In the genomic region with DNA sequence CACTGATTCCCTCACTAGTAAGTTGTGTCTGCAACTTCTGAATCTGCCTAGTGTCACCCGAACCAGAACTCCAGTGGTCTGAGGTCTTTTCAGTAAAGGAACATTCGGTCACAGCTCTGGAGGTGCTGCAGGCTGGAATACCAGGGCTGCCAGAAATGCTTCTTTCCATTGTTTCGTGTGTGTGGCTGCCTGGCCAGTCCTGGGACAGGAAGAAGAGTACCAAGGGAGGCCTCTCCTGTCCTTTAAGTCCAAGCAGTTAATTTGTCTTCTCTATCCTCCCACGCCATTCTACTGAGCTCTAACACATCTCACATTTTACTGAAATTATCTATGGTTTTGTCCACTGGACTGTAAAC, we compare ENCODE assay signal across 1 cellular context.
TF ChIP-seq lines count a peak whose summit lies in the region.

No MANE protein-coding gene starts in this region.

TF ChIP-seq in K562, 482 proteins besides CTCF, POLR2A, EP300 and RAD21 (continued from another document):
- TF ChIP-seq, protein P1, sequence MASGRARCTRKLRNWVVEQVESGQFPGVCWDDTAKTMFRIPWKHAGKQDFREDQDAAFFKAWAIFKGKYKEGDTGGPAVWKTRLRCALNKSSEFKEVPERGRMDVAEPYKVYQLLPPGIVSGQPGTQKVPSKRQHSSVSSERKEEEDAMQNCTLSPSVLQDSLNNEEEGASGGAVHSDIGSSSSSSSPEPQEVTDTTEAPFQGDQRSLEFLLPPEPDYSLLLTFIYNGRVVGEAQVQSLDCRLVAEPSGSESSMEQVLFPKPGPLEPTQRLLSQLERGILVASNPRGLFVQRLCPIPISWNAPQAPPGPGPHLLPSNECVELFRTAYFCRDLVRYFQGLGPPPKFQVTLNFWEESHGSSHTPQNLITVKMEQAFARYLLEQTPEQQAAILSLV (tag; IDR thresholded peaks at IDR 0.05): no peak
- TF ChIP-seq ZNF408 (CRISPR knock-in tag; IDR thresholded peaks at IDR 0.05; ENCODE audit: low read depth) (no peak), SNRNP70 (optimal IDR thresholded peaks at IDR 0.05; ENCODE audit: low read depth, low read length) (no peak)
